1 cellular context compared by ENCODE assay signal in genomic region chr17:82330322-82331239, GRCh38.
TF ChIP-seq lines count a peak whose summit lies in the region.

No MANE protein-coding gene starts in this region.

TF ChIP-seq in K562, 482 proteins besides CTCF, POLR2A, EP300 and RAD21:
- TF ChIP-seq ZNF124 (CRISPR knock-in tag; IDR thresholded peaks at IDR 0.05): no peak
- TF ChIP-seq NFIX (CRISPR knock-in tag; IDR thresholded peaks at IDR 0.05; ENCODE audit: low read depth): peak; percentile 19; the same call in 1 of the 2 replicates
- TF ChIP-seq GTF2A2 (tag; IDR thresholded peaks at IDR 0.05): no peak
- TF ChIP-seq NFIC (IDR thresholded peaks at IDR 0.05): peak; percentile 96
- TF ChIP-seq ESRRA (IDR thresholded peaks at IDR 0.05; ENCODE audit: borderline replicate concordance, low read depth): no peak
- TF ChIP-seq ZNF707 (CRISPR knock-in tag; conservative IDR thresholded peaks at IDR 0.05): no peak
- TF ChIP-seq ZNF263 (CRISPR knock-in tag; IDR thresholded peaks at IDR 0.05; ENCODE audit: borderline replicate concordance): peak; percentile 31; the same call in 1 of the 2 replicates
- TF ChIP-seq ARID4B (CRISPR knock-in tag; IDR thresholded peaks at IDR 0.05): no peak
- TF ChIP-seq WHSC1 (IDR thresholded peaks at IDR 0.05; ENCODE audit: low read length): no peak
- TF ChIP-seq, protein P1, sequence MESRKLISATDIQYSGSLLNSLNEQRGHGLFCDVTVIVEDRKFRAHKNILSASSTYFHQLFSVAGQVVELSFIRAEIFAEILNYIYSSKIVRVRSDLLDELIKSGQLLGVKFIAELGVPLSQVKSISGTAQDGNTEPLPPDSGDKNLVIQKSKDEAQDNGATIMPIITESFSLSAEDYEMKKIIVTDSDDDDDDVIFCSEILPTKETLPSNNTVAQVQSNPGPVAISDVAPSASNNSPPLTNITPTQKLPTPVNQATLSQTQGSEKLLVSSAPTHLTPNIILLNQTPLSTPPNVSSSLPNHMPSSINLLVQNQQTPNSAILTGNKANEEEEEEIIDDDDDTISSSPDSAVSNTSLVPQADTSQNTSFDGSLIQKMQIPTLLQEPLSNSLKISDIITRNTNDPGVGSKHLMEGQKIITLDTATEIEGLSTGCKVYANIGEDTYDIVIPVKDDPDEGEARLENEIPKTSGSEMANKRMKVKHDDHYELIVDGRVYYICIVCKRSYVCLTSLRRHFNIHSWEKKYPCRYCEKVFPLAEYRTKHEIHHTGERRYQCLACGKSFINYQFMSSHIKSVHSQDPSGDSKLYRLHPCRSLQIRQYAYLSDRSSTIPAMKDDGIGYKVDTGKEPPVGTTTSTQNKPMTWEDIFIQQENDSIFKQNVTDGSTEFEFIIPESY (CRISPR knock-in tag; IDR thresholded peaks at IDR 0.05): peak; percentile 98
- peak; percentile 59 for TF ChIP-seq CBFA2T3 (IDR thresholded peaks at IDR 0.05)
- TF ChIP-seq TBP (optimal IDR thresholded peaks at IDR 0.05; ENCODE audit: low read depth, low read length): no peak
- TF ChIP-seq ZNF518B (CRISPR knock-in tag; IDR thresholded peaks at IDR 0.05): no peak
- no peak for TF ChIP-seq ZKSCAN8 (CRISPR knock-in tag; IDR thresholded peaks at IDR 0.05)
- TF ChIP-seq ZNF324 (CRISPR knock-in tag; IDR thresholded peaks at IDR 0.05): no peak
- TF ChIP-seq ZNF444 (CRISPR knock-in tag; IDR thresholded peaks at IDR 0.05): no peak
- no peak for TF ChIP-seq MEIS2 (IDR thresholded peaks at IDR 0.05; ENCODE audit: partially characterized antibody)
- TF ChIP-seq SP2 (IDR thresholded peaks at IDR 0.05; ENCODE audit: extremely low read depth, low read depth, low read length, poor library complexity, severe bottlenecking): no peak
- TF ChIP-seq MXD1 (CRISPR knock-in tag; IDR thresholded peaks at IDR 0.05; ENCODE audit: borderline replicate concordance, poor library complexity, severe bottlenecking): no peak
- TF ChIP-seq, protein P2, sequence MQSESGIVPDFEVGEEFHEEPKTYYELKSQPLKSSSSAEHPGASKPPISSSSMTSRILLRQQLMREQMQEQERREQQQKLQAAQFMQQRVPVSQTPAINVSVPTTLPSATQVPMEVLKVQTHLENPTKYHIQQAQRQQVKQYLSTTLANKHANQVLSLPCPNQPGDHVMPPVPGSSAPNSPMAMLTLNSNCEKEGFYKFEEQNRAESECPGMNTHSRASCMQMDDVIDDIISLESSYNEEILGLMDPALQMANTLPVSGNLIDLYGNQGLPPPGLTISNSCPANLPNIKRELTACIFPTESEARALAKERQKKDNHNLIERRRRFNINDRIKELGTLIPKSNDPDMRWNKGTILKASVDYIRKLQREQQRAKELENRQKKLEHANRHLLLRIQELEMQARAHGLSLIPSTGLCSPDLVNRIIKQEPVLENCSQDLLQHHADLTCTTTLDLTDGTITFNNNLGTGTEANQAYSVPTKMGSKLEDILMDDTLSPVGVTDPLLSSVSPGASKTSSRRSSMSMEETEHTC (IDR thresholded peaks at IDR 0.05): no peak
- peak; percentile 48; the same call in 1 of the 2 replicates for TF ChIP-seq ZBTB7A (IDR thresholded peaks at IDR 0.05; ENCODE audit: borderline replicate concordance, control insufficient read depth, low read depth, low read length)
- TF ChIP-seq CBFA2T2 (conservative IDR thresholded peaks at IDR 0.05): peak; percentile 57
- TF ChIP-seq GATAD2B (IDR thresholded peaks at IDR 0.05; ENCODE audit: borderline replicate concordance): no peak
- TF ChIP-seq CHCHD3 (CRISPR knock-in tag; IDR thresholded peaks at IDR 0.05): no peak
- no peak for TF ChIP-seq ELF1 (tag; IDR thresholded peaks at IDR 0.05)
- TF ChIP-seq HDAC8 (tag; IDR thresholded peaks at IDR 0.05): no peak
- TF ChIP-seq FOXP1 (CRISPR knock-in tag; IDR thresholded peaks at IDR 0.05): no peak
- no peak for TF ChIP-seq ZBTB49 (CRISPR knock-in tag; IDR thresholded peaks at IDR 0.05; ENCODE audit: borderline replicate concordance)
- TF ChIP-seq ZNF586 (CRISPR knock-in tag; conservative IDR thresholded peaks at IDR 0.05): no peak
- TF ChIP-seq PTBP1 (IDR thresholded peaks at IDR 0.05; ENCODE audit: low read depth, low read length): no peak
- TF ChIP-seq, protein P3, sequence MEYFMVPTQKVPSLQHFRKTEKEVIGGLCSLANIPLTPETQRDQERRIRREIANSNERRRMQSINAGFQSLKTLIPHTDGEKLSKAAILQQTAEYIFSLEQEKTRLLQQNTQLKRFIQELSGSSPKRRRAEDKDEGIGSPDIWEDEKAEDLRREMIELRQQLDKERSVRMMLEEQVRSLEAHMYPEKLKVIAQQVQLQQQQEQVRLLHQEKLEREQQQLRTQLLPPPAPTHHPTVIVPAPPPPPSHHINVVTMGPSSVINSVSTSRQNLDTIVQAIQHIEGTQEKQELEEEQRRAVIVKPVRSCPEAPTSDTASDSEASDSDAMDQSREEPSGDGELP (CRISPR knock-in tag; IDR thresholded peaks at IDR 0.05; ENCODE audit: borderline replicate concordance): peak; percentile 92
- TF ChIP-seq, protein P4, sequence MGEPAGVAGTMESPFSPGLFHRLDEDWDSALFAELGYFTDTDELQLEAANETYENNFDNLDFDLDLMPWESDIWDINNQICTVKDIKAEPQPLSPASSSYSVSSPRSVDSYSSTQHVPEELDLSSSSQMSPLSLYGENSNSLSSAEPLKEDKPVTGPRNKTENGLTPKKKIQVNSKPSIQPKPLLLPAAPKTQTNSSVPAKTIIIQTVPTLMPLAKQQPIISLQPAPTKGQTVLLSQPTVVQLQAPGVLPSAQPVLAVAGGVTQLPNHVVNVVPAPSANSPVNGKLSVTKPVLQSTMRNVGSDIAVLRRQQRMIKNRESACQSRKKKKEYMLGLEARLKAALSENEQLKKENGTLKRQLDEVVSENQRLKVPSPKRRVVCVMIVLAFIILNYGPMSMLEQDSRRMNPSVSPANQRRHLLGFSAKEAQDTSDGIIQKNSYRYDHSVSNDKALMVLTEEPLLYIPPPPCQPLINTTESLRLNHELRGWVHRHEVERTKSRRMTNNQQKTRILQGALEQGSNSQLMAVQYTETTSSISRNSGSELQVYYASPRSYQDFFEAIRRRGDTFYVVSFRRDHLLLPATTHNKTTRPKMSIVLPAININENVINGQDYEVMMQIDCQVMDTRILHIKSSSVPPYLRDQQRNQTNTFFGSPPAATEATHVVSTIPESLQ (CRISPR knock-in tag; IDR thresholded peaks at IDR 0.05): no peak
- no peak for TF ChIP-seq KDM2B (CRISPR knock-in tag; IDR thresholded peaks at IDR 0.05)
- TF ChIP-seq ZNF232 (CRISPR knock-in tag; IDR thresholded peaks at IDR 0.05): no peak
- TF ChIP-seq, protein P5, sequence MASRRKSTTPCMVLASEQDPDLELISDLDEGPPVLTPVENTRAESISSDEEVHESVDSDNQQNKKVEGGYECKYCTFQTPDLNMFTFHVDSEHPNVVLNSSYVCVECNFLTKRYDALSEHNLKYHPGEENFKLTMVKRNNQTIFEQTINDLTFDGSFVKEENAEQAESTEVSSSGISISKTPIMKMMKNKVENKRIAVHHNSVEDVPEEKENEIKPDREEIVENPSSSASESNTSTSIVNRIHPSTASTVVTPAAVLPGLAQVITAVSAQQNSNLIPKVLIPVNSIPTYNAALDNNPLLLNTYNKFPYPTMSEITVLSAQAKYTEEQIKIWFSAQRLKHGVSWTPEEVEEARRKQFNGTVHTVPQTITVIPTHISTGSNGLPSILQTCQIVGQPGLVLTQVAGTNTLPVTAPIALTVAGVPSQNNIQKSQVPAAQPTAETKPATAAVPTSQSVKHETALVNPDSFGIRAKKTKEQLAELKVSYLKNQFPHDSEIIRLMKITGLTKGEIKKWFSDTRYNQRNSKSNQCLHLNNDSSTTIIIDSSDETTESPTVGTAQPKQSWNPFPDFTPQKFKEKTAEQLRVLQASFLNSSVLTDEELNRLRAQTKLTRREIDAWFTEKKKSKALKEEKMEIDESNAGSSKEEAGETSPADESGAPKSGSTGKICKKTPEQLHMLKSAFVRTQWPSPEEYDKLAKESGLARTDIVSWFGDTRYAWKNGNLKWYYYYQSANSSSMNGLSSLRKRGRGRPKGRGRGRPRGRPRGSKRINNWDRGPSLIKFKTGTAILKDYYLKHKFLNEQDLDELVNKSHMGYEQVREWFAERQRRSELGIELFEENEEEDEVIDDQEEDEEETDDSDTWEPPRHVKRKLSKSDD (conservative IDR thresholded peaks at IDR 0.05; ENCODE audit: low read length): no peak
